ENCODE assay signal across 1 cellular context in genomic region chr19:57240311-57241090, GRCh38.
A peak's percentile ranks its signal among the peaks of the same experiment; 100 is the strongest.
TF ChIP-seq lines count a peak whose summit lies in the region.

Gene ZNF805, plus strand, starts transcription at chr19:57240632. Its CDS starts 260 bp downstream, at chr19:57240892.

TF ChIP-seq in HepG2, 621 proteins besides CTCF, POLR2A, EP300 and RAD21 (continued from another document and continues in another):
- TF ChIP-seq STAT6 (CRISPR knock-in tag; IDR thresholded peaks at IDR 0.05; ENCODE audit: borderline replicate concordance) (no peak), MAFG (CRISPR knock-in tag; IDR thresholded peaks at IDR 0.05) (no peak), TERF1 (CRISPR knock-in tag; IDR thresholded peaks at IDR 0.05) (no peak), HMGXB4 (CRISPR knock-in tag; IDR thresholded peaks at IDR 0.05; ENCODE audit: borderline replicate concordance in 1 of 2, low read depth in 1 of 2) (peak; percentile 60 to 87; a peak in 3 of 4 replicates), PTBP1 (IDR thresholded peaks at IDR 0.05; ENCODE audit: low read depth, low read length, poor library complexity, severe bottlenecking) (no peak), HNRNPLL (IDR thresholded peaks at IDR 0.05; ENCODE audit: low read depth, low read length, poor library complexity, severe bottlenecking) (peak; percentile 57), ZSCAN30 (CRISPR knock-in tag; IDR thresholded peaks at IDR 0.05) (no peak), ZNF580 (CRISPR knock-in tag; IDR thresholded peaks at IDR 0.05; ENCODE audit: borderline replicate concordance, low read depth) (0 out of 2 replicates have a peak, but pooled peaks have one; percentile 23), ZNF788 (CRISPR knock-in tag; IDR thresholded peaks at IDR 0.05; ENCODE audit: borderline replicate concordance) (peak; percentile 72; the same call in 1 of the 2 replicates), TEF (CRISPR knock-in tag; IDR thresholded peaks at IDR 0.05) (no peak), ZNF619 (CRISPR knock-in tag; IDR thresholded peaks at IDR 0.05) (no peak; the same call in 1 of the 2 replicates), ISL2 (CRISPR knock-in tag; IDR thresholded peaks at IDR 0.05) (peak; percentile 63; the same call in 1 of the 2 replicates), HMG20B (CRISPR knock-in tag; conservative IDR thresholded peaks at IDR 0.05) (no peak), MIER3 (CRISPR knock-in tag; IDR thresholded peaks at IDR 0.05; ENCODE audit: borderline replicate concordance) (no peak), MEIS1 (CRISPR knock-in tag; IDR thresholded peaks at IDR 0.05; ENCODE audit: borderline replicate concordance) (peak; percentile 20; the same call in 1 of the 2 replicates), ZMYM3 (CRISPR knock-in tag; IDR thresholded peaks at IDR 0.05) (no peak), HNF1B (CRISPR knock-in tag; IDR thresholded peaks at IDR 0.05) (peak; percentile 94), ZNF724P (CRISPR knock-in tag; IDR thresholded peaks at IDR 0.05; ENCODE audit: borderline replicate concordance) (no peak), ZNF275 (CRISPR knock-in tag; IDR thresholded peaks at IDR 0.05; ENCODE audit: borderline replicate concordance) (0 out of 2 replicates have a peak, but pooled peaks have one; percentile 75), ZSCAN31 (CRISPR knock-in tag; IDR thresholded peaks at IDR 0.05; ENCODE audit: low read depth) (peak; percentile 61; the same call in 1 of the 2 replicates), NFRKB (IDR thresholded peaks at IDR 0.05) (no peak), ATF3 (CRISPR knock-in tag; IDR thresholded peaks at IDR 0.05) (no peak), USF2 (IDR thresholded peaks at IDR 0.05; ENCODE audit: low read depth, low read length) (no peak), USF2 (CRISPR knock-in tag; IDR thresholded peaks at IDR 0.05; ENCODE audit: borderline replicate concordance) (no peak), SAP130 (CRISPR knock-in tag; IDR thresholded peaks at IDR 0.05; ENCODE audit: low read depth) (peak; percentile 98), ADNP (CRISPR knock-in tag; IDR thresholded peaks at IDR 0.05) (no peak), MXD3 (CRISPR knock-in tag; IDR thresholded peaks at IDR 0.05) (peak; percentile 59; the same call in 1 of the 2 replicates), ZNF605 (CRISPR knock-in tag; IDR thresholded peaks at IDR 0.05) (peak; percentile 65), FOXJ3 (CRISPR knock-in tag; IDR thresholded peaks at IDR 0.05; ENCODE audit: borderline replicate concordance) (no peak; the same call in 1 of the 2 replicates), ZNF10 (CRISPR knock-in tag; IDR thresholded peaks at IDR 0.05; ENCODE audit: borderline replicate concordance, low read depth) (no peak), ZNF350 (CRISPR knock-in tag; IDR thresholded peaks at IDR 0.05; ENCODE audit: borderline replicate concordance, low read depth) (peak; percentile 71; the same call in 1 of the 2 replicates), ZNF550 (CRISPR knock-in tag; IDR thresholded peaks at IDR 0.05; ENCODE audit: borderline replicate concordance) (no peak), THYN1 (CRISPR knock-in tag; IDR thresholded peaks at IDR 0.05; ENCODE audit: borderline replicate concordance, low read depth) (no peak), ESRRA (CRISPR knock-in tag; IDR thresholded peaks at IDR 0.05; ENCODE audit: low read depth) (peak; percentile 77), ZNF850 (CRISPR knock-in tag; conservative IDR thresholded peaks at IDR 0.05) (no peak), MAFK (conservative IDR thresholded peaks at IDR 0.05 in 1 of 2, IDR thresholded peaks at IDR 0.05 in 1 of 2; ENCODE audit: low read length in 2 of 2) (no peak), ZNF816 (CRISPR knock-in tag; IDR thresholded peaks at IDR 0.05; ENCODE audit: borderline replicate concordance) (0 out of 2 replicates have a peak, but pooled peaks have one; percentile 64), ZNF770 (CRISPR knock-in tag; IDR thresholded peaks at IDR 0.05) (peak; percentile 85), ZNF607 (CRISPR knock-in tag; IDR thresholded peaks at IDR 0.05; ENCODE audit: borderline replicate concordance) (peak; percentile 61; the same call in 1 of the 2 replicates), CAMTA2 (CRISPR knock-in tag; IDR thresholded peaks at IDR 0.05; ENCODE audit: borderline replicate concordance) (peak; percentile 67; the same call in 1 of the 2 replicates), ZNF710 (CRISPR knock-in tag; IDR thresholded peaks at IDR 0.05; ENCODE audit: borderline replicate concordance) (no peak; the same call in 1 of the 2 replicates), NCOA2 (CRISPR knock-in tag; IDR thresholded peaks at IDR 0.05) (no peak), ZNF891 (CRISPR knock-in tag; IDR thresholded peaks at IDR 0.05) (peak; percentile 76)
